ENCODE assay signal across 1 cellular context in the genomic region with DNA sequence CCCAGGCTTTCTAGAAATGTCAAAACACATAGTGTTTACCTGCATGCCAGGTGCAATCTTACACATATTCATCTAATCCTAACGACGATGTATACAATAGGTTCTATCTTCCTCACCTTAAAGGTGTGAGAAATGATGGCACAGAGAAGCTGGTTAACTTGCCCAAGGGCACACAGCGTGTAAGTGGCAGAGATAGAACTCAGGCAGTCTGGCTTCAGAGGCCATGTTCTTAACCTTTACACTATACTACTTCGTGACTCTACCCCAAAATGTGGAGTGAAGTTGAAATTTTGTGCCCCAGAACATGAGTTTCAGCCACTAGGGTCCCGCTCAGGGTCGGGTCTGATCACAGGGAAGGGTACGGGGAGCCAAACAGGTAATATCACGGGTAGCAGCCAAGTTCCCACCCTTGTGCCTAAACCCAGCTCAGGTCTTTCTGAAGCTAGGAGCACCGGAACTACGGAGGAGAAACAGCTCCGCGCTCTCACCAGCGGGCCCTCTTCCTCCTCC.
TF ChIP-seq lines count a peak whose summit lies in the region.

No MANE protein-coding gene starts in this region.

TF ChIP-seq in H1, 55 proteins besides CTCF, POLR2A, EP300 and RAD21:
- TF ChIP-seq SIRT6 (IDR thresholded peaks at IDR 0.05; ENCODE audit: low read length), result no peak
- peak; percentile 95 for TF ChIP-seq KDM1A (IDR thresholded peaks at IDR 0.05; ENCODE audit: borderline replicate concordance, low read length)
- TF ChIP-seq PHF8 (conservative IDR thresholded peaks at IDR 0.05; ENCODE audit: low read depth, low read length), result peak; percentile 82
